26 cellular contexts compared by ENCODE assay signal in the genomic region with DNA sequence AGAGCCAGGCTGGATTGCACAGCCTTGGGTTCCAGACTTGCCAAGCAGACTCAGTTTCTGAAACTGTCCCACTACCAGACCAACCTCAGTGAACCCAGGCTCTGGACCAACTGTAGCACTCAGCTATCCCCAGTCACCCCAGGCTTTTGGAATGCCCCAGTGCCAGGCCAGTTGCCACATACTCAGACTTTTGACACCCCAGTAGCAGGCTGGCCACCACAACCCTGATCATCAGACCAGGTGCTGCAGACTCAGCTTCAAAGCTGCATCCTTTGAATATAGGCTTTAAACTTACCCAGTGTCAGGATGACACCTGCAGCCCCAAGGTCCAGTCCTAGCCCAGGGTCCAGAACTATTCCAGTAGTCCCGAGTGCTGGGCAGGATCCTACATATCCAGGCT.
DNase-seq lines count a peak whose midpoint lies in the region; ATAC-seq and TF ChIP-seq lines count a peak whose summit lies in the region.
"Had no signal": no experiment of that assay in that cellular context is flagged by ENCODE, and none has a peak within 500 bp of the region (broad histone marks: within the 10 kb centered on the region; RNA-seq: fewer than 3 reads in every experiment).

No MANE protein-coding gene starts in this region.

- H4K8ac ChIP-seq in neuronal stem cell (ENCODE audit: low read depth, low read length): no peak overlapping the region

- no peak overlapping the region for H3K4me2 ChIP-seq in neuronal stem cell (ENCODE audit: insufficient read depth, low read length, poor library complexity, severe bottlenecking)
- H3K4me2 ChIP-seq: BLaER1 had no signal

- H3K4me3 ChIP-seq in right atrium auricular region: no peak overlapping the region
- H3K4me3 ChIP-seq in endodermal cell (ENCODE audit: low read length): no peak overlapping the region
- no peak overlapping the region for H3K4me3 ChIP-seq in neuronal stem cell (ENCODE audit: low read length in 2 of 2)
- H3K4me3 ChIP-seq in gastrocnemius medialis: no peak overlapping the region
- H3K4me3 ChIP-seq: BLaER1, GM12878 had no signal

- H3K36me3 Mint-ChIP-seq in chondrocyte (ENCODE audit: low read depth): no peaks in the 10 kb centered on the region
- H3K36me3 Mint-ChIP-seq in endodermal cell (ENCODE audit: low read depth): no peaks in the 10 kb centered on the region
- H3K36me3 Mint-ChIP-seq: CD14-positive monocyte; CD4-positive, alpha-beta memory T cell; CD4-positive, CD25-positive, alpha-beta regulatory T cell; CD8-positive, alpha-beta memory T cell had no signal

- H2AFZ ChIP-seq in neuronal stem cell (ENCODE audit: low read length): no peak overlapping the region

- H3K14ac ChIP-seq in neuronal stem cell (ENCODE audit: low read length): no peak overlapping the region

- WGBS in endodermal cell (ENCODE audit: insufficient coverage in 1 of 2, insufficient read length in 1 of 2), 2 experiments: 88 to 100% methylated on average over 1 of the region's 1 CpG
- no CpG with 5 or more reads among the region's 1 CpG for WGBS in neuronal stem cell (ENCODE audit: extremely low coverage in 2 of 2, insufficient read length in 2 of 2, insufficient replicate concordance in 1 of 2), 2 donors

- peaks cover 10% of the 10 kb centered on the region for H3K4me1 Mint-ChIP-seq in chondrocyte (ENCODE audit: low read depth)
- peaks cover 12% of the 10 kb centered on the region for H3K4me1 Mint-ChIP-seq in endodermal cell
- H3K4me1 Mint-ChIP-seq: CD14-positive monocyte; CD4-positive, alpha-beta memory T cell; CD4-positive, CD25-positive, alpha-beta regulatory T cell; CD8-positive, alpha-beta memory T cell had no signal

- peak overlapping the region; percentile 60 for H3K18ac ChIP-seq in neuronal stem cell (ENCODE audit: low read length)

- peak; percentile 20 for DNase-seq in Right ventricle myocardium superior
- DNase-seq in right atrium auricular region (ENCODE audit: low spot score): no peak
- peak; percentile 57 for DNase-seq in chondrocyte (ENCODE audit: low spot score)
- peak; percentile 26 for DNase-seq in endodermal cell
- DNase-seq in neuronal stem cell (ENCODE audit: low spot score): no peak
- DNase-seq in gastrocnemius medialis: no peak
- DNase-seq in glomerular visceral epithelial cell (ENCODE audit: extremely low spot score): no peak
- no peak for DNase-seq in HuH-7.5 (ENCODE audit: low spot score)
- DNase-seq: 8988T; ACHN; BE2C; C1 segment of cervical spinal cord; CD4-positive, alpha-beta memory T cell; CD4-positive, CD25-positive, alpha-beta regulatory T cell; CD8-positive, alpha-beta memory T cell; COR-L47; DMS 273 treated with DMSO at 0.1 percent for 48 hours; DMS153; DMS53; DMS79; DND-41; EL; GDM1 had no signal

- H2BK5ac ChIP-seq in neuronal stem cell (ENCODE audit: low read length): no peak overlapping the region

- in situ Hi-C loops in gastrocnemius medialis (cut with MboI; ENCODE audit: low sequenced_read_pairs in 4 of 4): no loop called here

- no peak overlapping the region for H3K4me3 Mint-ChIP-seq in chondrocyte (ENCODE audit: unreplicated experiment)
- no peak overlapping the region for H3K4me3 Mint-ChIP-seq in endodermal cell
- H3K4me3 Mint-ChIP-seq: CD14-positive monocyte; CD4-positive, alpha-beta memory T cell; CD4-positive, CD25-positive, alpha-beta regulatory T cell; CD8-positive, alpha-beta memory T cell had no signal

- H3K23ac ChIP-seq in neuronal stem cell (ENCODE audit: low read depth, low read length, poor library complexity): no peak overlapping the region

- H3K27me3 ChIP-seq in right atrium auricular region (no peaks in the 10 kb centered on the region), endodermal cell (ENCODE audit: control insufficient read depth, insufficient read depth, low read length, poor library complexity, severe bottlenecking) (no peaks in the 10 kb centered on the region), neuronal stem cell (ENCODE audit: control insufficient read depth in 3 of 3, insufficient read depth in 3 of 3, low read depth in 1 of 3, low read length in 3 of 3) (no peaks in the 10 kb centered on the region), gastrocnemius medialis (no peaks in the 10 kb centered on the region)
- H3K27me3 ChIP-seq: BE2C, BLaER1 had no signal

- no peak overlapping the region for H2BK120ac ChIP-seq in neuronal stem cell (ENCODE audit: low read depth, low read length)

- H3K27me3 Mint-ChIP-seq in chondrocyte (ENCODE audit: low read depth) (peaks cover 3% of the 10 kb centered on the region), endodermal cell (ENCODE audit: insufficient read depth) (peaks cover 6% of the 10 kb centered on the region)
- H3K27me3 Mint-ChIP-seq: CD4-positive, alpha-beta memory T cell; CD4-positive, CD25-positive, alpha-beta regulatory T cell; CD8-positive, alpha-beta memory T cell had no signal

- no peaks in the 10 kb centered on the region for H3K36me3 ChIP-seq in right atrium auricular region
- no peaks in the 10 kb centered on the region for H3K36me3 ChIP-seq in endodermal cell (ENCODE audit: control insufficient read depth, insufficient read depth, low read length)
- no peaks in the 10 kb centered on the region for H3K36me3 ChIP-seq in neuronal stem cell (replicated peaks in 1 of 2; ENCODE audit: control insufficient read depth in 2 of 2, insufficient read depth in 2 of 2, low read length in 2 of 2)
- H3K36me3 ChIP-seq in gastrocnemius medialis: no peaks in the 10 kb centered on the region
- H3K36me3 ChIP-seq: BE2C, BLaER1 had no signal

- H4K91ac ChIP-seq in neuronal stem cell (ENCODE audit: low read depth, low read length, poor library complexity): no peak overlapping the region

- TF ChIP-seq POLR2A in gastrocnemius medialis (IDR thresholded peaks at IDR 0.05): no peak

- no peak overlapping the region for H3K27ac ChIP-seq in right atrium auricular region
- no peak overlapping the region for H3K27ac ChIP-seq in endodermal cell (ENCODE audit: low read depth, low read length)
- no peak overlapping the region for H3K27ac ChIP-seq in neuronal stem cell (replicated peaks; ENCODE audit: low read length)
- H3K27ac ChIP-seq in gastrocnemius medialis: no peak overlapping the region
- H3K27ac ChIP-seq: BLaER1 had no signal

- no peak overlapping the region for H2BK15ac ChIP-seq in neuronal stem cell (ENCODE audit: low read length)

- no peak overlapping the region for H2AK5ac ChIP-seq in neuronal stem cell (ENCODE audit: low read depth, low read length)

- H3K79me1 ChIP-seq in neuronal stem cell (ENCODE audit: low read depth, low read length): no peaks in the 10 kb centered on the region

- H3K9me3 ChIP-seq in right atrium auricular region (no peaks in the 10 kb centered on the region), endodermal cell (ENCODE audit: control insufficient read depth, low read length) (no peaks in the 10 kb centered on the region), neuronal stem cell (replicated peaks in 1 of 2; ENCODE audit: control insufficient read depth in 2 of 2, insufficient read depth in 1 of 2, low read depth in 1 of 2, low read length in 2 of 2) (no peaks in the 10 kb centered on the region), gastrocnemius medialis (no peaks in the 10 kb centered on the region)
- H3K9me3 ChIP-seq: BE2C, BLaER1 had no signal

- H3K27ac Mint-ChIP-seq in chondrocyte (ENCODE audit: unreplicated experiment) (no peak overlapping the region), endodermal cell (no peak overlapping the region)
- H3K27ac Mint-ChIP-seq: CD14-positive monocyte; CD4-positive, alpha-beta memory T cell; CD4-positive, CD25-positive, alpha-beta regulatory T cell; CD8-positive, alpha-beta memory T cell had no signal

- H3K4me1 ChIP-seq in right atrium auricular region: no peaks in the 10 kb centered on the region
- peaks cover 6% of the 10 kb centered on the region for H3K4me1 ChIP-seq in endodermal cell (ENCODE audit: control insufficient read depth, insufficient read depth, low read length)
- H3K4me1 ChIP-seq in neuronal stem cell (ENCODE audit: control insufficient read depth in 2 of 2, insufficient read depth in 1 of 2, low read depth in 1 of 2, low read length in 2 of 2): no peaks in the 10 kb centered on the region
- H3K4me1 ChIP-seq in gastrocnemius medialis: no peaks in the 10 kb centered on the region
- H3K4me1 ChIP-seq: BE2C, BLaER1 had no signal

- H2BK12ac ChIP-seq in neuronal stem cell (ENCODE audit: low read length): no peak overlapping the region

- TF ChIP-seq CTCF in right atrium auricular region (IDR thresholded peaks at IDR 0.05) (no peak), chondrocyte (IDR thresholded peaks at IDR 0.05) (no peak), endodermal cell (conservative IDR thresholded peaks at IDR 0.05) (no peak), gastrocnemius medialis (IDR thresholded peaks at IDR 0.05 in 4 of 5, conservative IDR thresholded peaks at IDR 0.05 in 1 of 5) (no peak)

- ATAC-seq in Right ventricle myocardium superior (ENCODE audit: poor library complexity) (no peak), gastrocnemius medialis (no peak)
- ATAC-seq: GM12878 had no signal

- intact Hi-C loops in Right ventricle myocardium superior (cut with DNase I): no loop called here
- intact Hi-C loops in gastrocnemius medialis (cut with DNase I; ENCODE audit: low total_unique reads): no loop called here

- H3K4ac ChIP-seq in neuronal stem cell (ENCODE audit: low read length): no peak overlapping the region

- H3K9me3 Mint-ChIP-seq in chondrocyte (ENCODE audit: low read depth) (no peaks in the 10 kb centered on the region), endodermal cell (peaks cover 2% of the 10 kb centered on the region)

- no peak overlapping the region for H3K9ac ChIP-seq in endodermal cell (ENCODE audit: extremely low read depth, low read length, poor library complexity, severe bottlenecking)
- no peak overlapping the region for H3K9ac ChIP-seq in neuronal stem cell (ENCODE audit: low read depth, low read length, poor library complexity)
- H3K9ac ChIP-seq: BLaER1 had no signal

Comparison
In these comparisons a context has a peak if more than half of its experiments do, and no peak if none do; other contexts are left out.
1. DNase-seq: peak in Right ventricle myocardium superior (single experiment), chondrocyte (single experiment) and endodermal cell (single experiment); none in right atrium auricular region (single experiment), neuronal stem cell (single experiment), gastrocnemius medialis (0 of 2), glomerular visceral epithelial cell (single experiment) and HuH-7.5 (single experiment).